In the genomic region with DNA sequence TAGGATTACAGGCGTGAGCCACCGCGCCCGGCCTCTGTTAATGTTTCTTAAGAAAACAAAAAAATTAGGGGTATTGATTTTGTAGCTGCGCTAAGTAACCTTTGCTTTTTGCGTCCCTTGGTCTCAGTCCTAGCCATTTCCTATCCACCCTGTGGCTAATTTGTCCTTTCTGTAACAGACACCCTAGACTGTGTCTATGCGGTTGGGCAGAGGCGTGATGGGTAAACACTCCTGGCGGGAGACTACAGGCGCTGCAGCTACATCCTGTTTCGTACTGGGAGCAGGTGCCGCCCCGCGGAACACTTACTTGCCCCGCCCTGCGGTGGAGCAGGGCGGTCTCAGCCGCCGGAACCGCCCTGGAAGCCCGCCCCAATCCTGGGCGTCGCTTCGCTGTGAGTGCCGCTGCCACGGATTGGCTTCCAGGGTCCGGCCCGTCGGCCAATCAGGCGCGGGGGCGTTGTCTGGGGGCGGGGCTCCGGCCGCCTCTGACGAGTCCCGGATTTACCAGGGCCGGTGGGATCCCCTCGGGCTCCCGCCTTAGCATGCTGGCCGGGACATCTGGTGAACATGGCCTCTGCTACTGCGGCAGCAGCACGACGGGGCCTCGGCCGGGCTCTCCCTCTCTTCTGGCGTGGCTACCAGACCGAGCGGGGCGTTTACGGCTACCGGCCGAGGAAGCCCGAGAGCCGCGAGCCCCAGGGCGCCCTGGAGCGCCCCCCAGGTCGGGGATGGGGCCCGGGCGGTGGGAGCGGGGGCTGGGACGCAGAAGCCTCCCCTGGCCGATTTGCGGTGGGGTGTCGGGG, we compare ENCODE assay signal across 1 cellular context.
TF ChIP-seq lines count a peak whose summit lies in the region.

A gene with protein sequence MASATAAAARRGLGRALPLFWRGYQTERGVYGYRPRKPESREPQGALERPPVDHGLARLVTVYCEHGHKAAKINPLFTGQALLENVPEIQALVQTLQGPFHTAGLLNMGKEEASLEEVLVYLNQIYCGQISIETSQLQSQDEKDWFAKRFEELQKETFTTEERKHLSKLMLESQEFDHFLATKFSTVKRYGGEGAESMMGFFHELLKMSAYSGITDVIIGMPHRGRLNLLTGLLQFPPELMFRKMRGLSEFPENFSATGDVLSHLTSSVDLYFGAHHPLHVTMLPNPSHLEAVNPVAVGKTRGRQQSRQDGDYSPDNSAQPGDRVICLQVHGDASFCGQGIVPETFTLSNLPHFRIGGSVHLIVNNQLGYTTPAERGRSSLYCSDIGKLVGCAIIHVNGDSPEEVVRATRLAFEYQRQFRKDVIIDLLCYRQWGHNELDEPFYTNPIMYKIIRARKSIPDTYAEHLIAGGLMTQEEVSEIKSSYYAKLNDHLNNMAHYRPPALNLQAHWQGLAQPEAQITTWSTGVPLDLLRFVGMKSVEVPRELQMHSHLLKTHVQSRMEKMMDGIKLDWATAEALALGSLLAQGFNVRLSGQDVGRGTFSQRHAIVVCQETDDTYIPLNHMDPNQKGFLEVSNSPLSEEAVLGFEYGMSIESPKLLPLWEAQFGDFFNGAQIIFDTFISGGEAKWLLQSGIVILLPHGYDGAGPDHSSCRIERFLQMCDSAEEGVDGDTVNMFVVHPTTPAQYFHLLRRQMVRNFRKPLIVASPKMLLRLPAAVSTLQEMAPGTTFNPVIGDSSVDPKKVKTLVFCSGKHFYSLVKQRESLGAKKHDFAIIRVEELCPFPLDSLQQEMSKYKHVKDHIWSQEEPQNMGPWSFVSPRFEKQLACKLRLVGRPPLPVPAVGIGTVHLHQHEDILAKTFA (plus strand): TSS at position 488 of the 803 bp plus-strand sequence. CDS start 80 bp downstream, at position 568.

TF ChIP-seq in K562, 482 proteins besides CTCF, POLR2A, EP300 and RAD21 (continued from another document and continues in another):
- TF ChIP-seq ZNF639 (CRISPR knock-in tag; conservative IDR thresholded peaks at IDR 0.05 in 1 of 2, IDR thresholded peaks at IDR 0.05 in 1 of 2) (peak in 1 of 2 experiments; percentile 55; a peak in 1 of 4 replicates), TARDBP (IDR thresholded peaks at IDR 0.05) (no peak), SRF (CRISPR knock-in tag; IDR thresholded peaks at IDR 0.05) (peak in 1 of 2 experiments; percentile 83; a peak in 2 of 4 replicates), XRCC3 (IDR thresholded peaks at IDR 0.05) (no peak), ATF7 (IDR thresholded peaks at IDR 0.05) (peak; percentile 85), ESRRA (IDR thresholded peaks at IDR 0.05; ENCODE audit: borderline replicate concordance, low read depth) (peak; percentile 62; the same call in 1 of the 2 replicates), EP400 (IDR thresholded peaks at IDR 0.05) (peak; percentile 50; the same call in 1 of the 2 replicates), MEIS2 (IDR thresholded peaks at IDR 0.05; ENCODE audit: partially characterized antibody) (no peak), TRIM28 (IDR thresholded peaks at IDR 0.05) (peak; percentile 82), TAF1 (IDR thresholded peaks at IDR 0.05; ENCODE audit: control insufficient read depth, extremely low read depth, insufficient read depth, low read length, severe bottlenecking) (peak; percentile 79), POLR2AphosphoS5 (IDR thresholded peaks at IDR 0.05; ENCODE audit: control insufficient read depth, insufficient read depth, low read depth, low read length) (peak; percentile 68), MCM2 (IDR thresholded peaks at IDR 0.05; ENCODE audit: low read depth) (no peak), PHF8 (IDR thresholded peaks at IDR 0.05; ENCODE audit: borderline replicate concordance, low read length) (peak; percentile 75; the same call in 1 of the 2 replicates), ZBTB40 (IDR thresholded peaks at IDR 0.05) (peak; percentile 59; the same call in 1 of the 2 replicates), ZBTB40 (CRISPR knock-in tag; IDR thresholded peaks at IDR 0.05) (no peak), RBM14 (IDR thresholded peaks at IDR 0.05; ENCODE audit: borderline replicate concordance, insufficient read depth, low read depth, low read length) (0 out of 2 replicates have a peak, but pooled peaks have one; percentile 44), MYC (IDR thresholded peaks at IDR 0.05; ENCODE audit: low read depth, low read length) (peak; percentile 77), MYC (CRISPR knock-in tag; IDR thresholded peaks at IDR 0.05; ENCODE audit: borderline replicate concordance, low read depth) (no peak), RAD51 (IDR thresholded peaks at IDR 0.05; ENCODE audit: borderline replicate concordance, low read depth) (0 out of 2 replicates have a peak, but pooled peaks have one; percentile 9), L3MBTL2 (IDR thresholded peaks at IDR 0.05) (peak; percentile 84), MAX (CRISPR knock-in tag; IDR thresholded peaks at IDR 0.05) (peak; percentile 58), AFF1 (IDR thresholded peaks at IDR 0.05; ENCODE audit: low read depth in 1 of 2, partially characterized antibody in 2 of 2) (no peak), ETS1 (conservative IDR thresholded peaks at IDR 0.05; ENCODE audit: control insufficient read depth, low read depth, low read length) (peak; percentile 50; the same call in 1 of the 2 replicates), FOXK2 (conservative IDR thresholded peaks at IDR 0.05 in 1 of 2, IDR thresholded peaks at IDR 0.05 in 1 of 2; ENCODE audit: low read depth in 2 of 2) (peak; percentile 87 to 89), HDAC3 (IDR thresholded peaks at IDR 0.05; ENCODE audit: borderline replicate concordance, partially characterized antibody) (no peak)
- TF ChIP-seq, protein P1, sequence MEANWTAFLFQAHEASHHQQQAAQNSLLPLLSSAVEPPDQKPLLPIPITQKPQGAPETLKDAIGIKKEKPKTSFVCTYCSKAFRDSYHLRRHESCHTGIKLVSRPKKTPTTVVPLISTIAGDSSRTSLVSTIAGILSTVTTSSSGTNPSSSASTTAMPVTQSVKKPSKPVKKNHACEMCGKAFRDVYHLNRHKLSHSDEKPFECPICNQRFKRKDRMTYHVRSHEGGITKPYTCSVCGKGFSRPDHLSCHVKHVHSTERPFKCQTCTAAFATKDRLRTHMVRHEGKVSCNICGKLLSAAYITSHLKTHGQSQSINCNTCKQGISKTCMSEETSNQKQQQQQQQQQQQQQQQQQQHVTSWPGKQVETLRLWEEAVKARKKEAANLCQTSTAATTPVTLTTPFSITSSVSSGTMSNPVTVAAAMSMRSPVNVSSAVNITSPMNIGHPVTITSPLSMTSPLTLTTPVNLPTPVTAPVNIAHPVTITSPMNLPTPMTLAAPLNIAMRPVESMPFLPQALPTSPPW (CRISPR knock-in tag; IDR thresholded peaks at IDR 0.05): peak; percentile 52
- TF ChIP-seq, protein P2, sequence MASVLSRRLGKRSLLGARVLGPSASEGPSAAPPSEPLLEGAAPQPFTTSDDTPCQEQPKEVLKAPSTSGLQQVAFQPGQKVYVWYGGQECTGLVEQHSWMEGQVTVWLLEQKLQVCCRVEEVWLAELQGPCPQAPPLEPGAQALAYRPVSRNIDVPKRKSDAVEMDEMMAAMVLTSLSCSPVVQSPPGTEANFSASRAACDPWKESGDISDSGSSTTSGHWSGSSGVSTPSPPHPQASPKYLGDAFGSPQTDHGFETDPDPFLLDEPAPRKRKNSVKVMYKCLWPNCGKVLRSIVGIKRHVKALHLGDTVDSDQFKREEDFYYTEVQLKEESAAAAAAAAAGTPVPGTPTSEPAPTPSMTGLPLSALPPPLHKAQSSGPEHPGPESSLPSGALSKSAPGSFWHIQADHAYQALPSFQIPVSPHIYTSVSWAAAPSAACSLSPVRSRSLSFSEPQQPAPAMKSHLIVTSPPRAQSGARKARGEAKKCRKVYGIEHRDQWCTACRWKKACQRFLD (CRISPR knock-in tag; IDR thresholded peaks at IDR 0.05): peak; percentile 54; the same call in 1 of the 2 replicates
